Comparison of ENCODE assay signal across 23 cellular contexts in the genomic region with DNA sequence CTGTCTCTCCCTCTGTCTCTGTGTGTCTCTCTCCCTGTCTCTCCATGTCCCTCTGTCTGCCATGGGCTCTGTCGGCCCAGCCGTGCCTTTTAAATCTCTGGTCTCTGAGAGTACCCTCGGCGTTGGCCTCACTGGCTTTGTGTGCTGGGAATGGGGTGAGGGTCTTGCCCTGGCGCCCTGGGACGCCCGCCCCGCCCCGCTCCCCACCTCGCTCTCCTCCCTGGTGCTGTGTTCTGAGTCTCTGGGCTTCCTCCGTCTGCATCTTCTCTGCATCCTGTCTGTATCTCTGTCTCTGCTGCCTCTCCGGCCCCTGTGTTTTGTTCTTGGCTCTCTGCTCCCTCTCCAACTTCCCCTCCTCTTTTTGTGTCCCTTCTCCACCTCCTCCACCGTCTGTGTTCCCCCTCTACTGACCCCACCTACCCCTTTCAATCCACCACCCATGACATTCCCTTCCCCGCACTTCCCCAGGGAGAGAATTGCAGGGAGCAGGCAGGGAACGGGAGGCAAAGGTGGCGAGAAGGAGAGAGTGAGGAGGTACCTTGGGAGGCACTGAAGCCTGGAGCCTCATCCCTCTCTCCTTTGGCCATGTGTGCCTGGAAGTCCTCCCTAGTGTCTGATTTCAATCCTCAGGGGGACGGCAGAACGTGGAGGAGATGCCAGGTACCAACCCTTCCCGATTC. TPM values are rescaled to one million over a fixed set of nuclear protein-coding genes. Genes with fewer than 3 reads are reported as not detected.
"Had no signal": no experiment of that assay in that cellular context is flagged by ENCODE, and none has a peak within 500 bp of the region (broad histone marks: within the 10 kb centered on the region; RNA-seq: fewer than 3 reads in every experiment).

No MANE protein-coding gene starts in this region.

- DNase-seq: activated CD4-positive, alpha-beta T cell treated with anti-CD3 and anti-CD28 coated beads, Interleukin-2, amount 10 ng/mL, durations not matched to agents 24 days and 14 days; activated CD8-positive, alpha-beta T cell treated with anti-CD3 and anti-CD28 coated beads for 36 hours; activated naive CD4-positive, alpha-beta T cell; activated naive CD8-positive, alpha-beta T cell treated with anti-CD3 and anti-CD28 coated beads for 36 hours; activated T-cell treated with anti-CD3 and anti-CD28 coated beads, Interleukin-2, amount 50 U/mL, for 1 hour; amniotic stem cell; brain microvascular endothelial cell; central memory CD4-positive, alpha-beta T cell; colonic mucosa; gastrocnemius medialis; heart right ventricle; immature natural killer cell; naive thymus-derived CD4-positive, alpha-beta T cell; occipital lobe; stimulated activated CD4-positive, alpha-beta T cell treated with anti-CD3 and anti-CD28 coated beads, Interleukin-2, amount 100 ng/mL, for 24 hours; stimulated activated naive CD4-positive, alpha-beta T cell treated with Interleukin-2 at 50 U/mL for 16 hours; T-helper 9 cell; tibial artery; uterus had no signal

- H3K9me3 ChIP-seq: colonic mucosa, gastrocnemius medialis, heart right ventricle, tibial artery, uterus had no signal

- H3K4me3 Mint-ChIP-seq: activated CD4-positive, alpha-beta T cell treated with anti-CD3 and anti-CD28 coated beads, Interleukin-2, amount 10 ng/mL, durations not matched to agents 24 days and 14 days; activated CD8-positive, alpha-beta T cell treated with anti-CD3 and anti-CD28 coated beads for 36 hours; activated naive CD8-positive, alpha-beta T cell treated with anti-CD3 and anti-CD28 coated beads for 36 hours; activated T-helper 17 cell treated with anti-CD3 and anti-CD28 coated beads, Interleukin-2, amount 50 U/mL, for 72 hours had no signal

- H3K4me1 ChIP-seq: colonic mucosa had no signal

- H3K27ac Mint-ChIP-seq: activated CD4-positive, alpha-beta T cell treated with anti-CD3 and anti-CD28 coated beads, Interleukin-2, amount 10 ng/mL, durations not matched to agents 24 days and 14 days; activated CD8-positive, alpha-beta T cell treated with anti-CD3 and anti-CD28 coated beads for 36 hours; activated naive CD8-positive, alpha-beta T cell treated with anti-CD3 and anti-CD28 coated beads for 36 hours; activated T-helper 17 cell treated with anti-CD3 and anti-CD28 coated beads, Interleukin-2, amount 50 U/mL, for 72 hours; memory B cell; progenitor cell of endocrine pancreas had no signal

- ATAC-seq: activated CD8-positive, alpha-beta T cell treated with anti-CD3 and anti-CD28 coated beads for 36 hours; activated T-helper 17 cell treated with anti-CD3 and anti-CD28 coated beads, Interleukin-2, amount 50 U/mL, for 72 hours; esophagus mucosa; gastrocnemius medialis; heart right ventricle; naive thymus-derived CD4-positive, alpha-beta T cell had no signal

- H3K36me3 Mint-ChIP-seq: activated naive CD8-positive, alpha-beta T cell treated with anti-CD3 and anti-CD28 coated beads for 36 hours had no signal

- H3K4me3 ChIP-seq: colonic mucosa, gastrocnemius medialis, heart right ventricle, tibial artery, uterus had no signal

- H3K27me3 ChIP-seq: uterus had no signal

- H3K36me3 ChIP-seq: brain microvascular endothelial cell, colonic mucosa, gastrocnemius medialis, heart right ventricle, tibial artery, uterus had no signal

- H3K9me3 Mint-ChIP-seq: activated CD4-positive, alpha-beta T cell treated with anti-CD3 and anti-CD28 coated beads, Interleukin-2, amount 10 ng/mL, durations not matched to agents 24 days and 14 days; activated CD8-positive, alpha-beta T cell treated with anti-CD3 and anti-CD28 coated beads for 36 hours; activated naive CD8-positive, alpha-beta T cell treated with anti-CD3 and anti-CD28 coated beads for 36 hours; activated T-helper 17 cell treated with anti-CD3 and anti-CD28 coated beads, Interleukin-2, amount 50 U/mL, for 72 hours; immature natural killer cell had no signal

- H3K27ac ChIP-seq: brain microvascular endothelial cell, colonic mucosa, gastrocnemius medialis, heart right ventricle, tibial artery had no signal

RNA-seq across cellular contexts. Expression of gene MEIS3, which starts 4.0 kb away (rescaled TPM):
- total RNA-seq: activated CD4-positive, alpha-beta T cell treated with anti-CD3 and anti-CD28 coated beads, Interleukin-2, amount 10 ng/mL, durations not matched to agents 24 days and 14 days; activated CD8-positive, alpha-beta T cell treated with anti-CD3 and anti-CD28 coated beads for 36 hours; activated naive CD8-positive, alpha-beta T cell treated with anti-CD3 and anti-CD28 coated beads for 36 hours had no signal
- polyA plus RNA-seq: immature natural killer cell; naive thymus-derived CD4-positive, alpha-beta T cell had no signal

RNA-seq across cellular contexts. Expression of gene SLC8A2, which starts 48.4 kb away (rescaled TPM):
- total RNA-seq: activated CD4-positive, alpha-beta T cell treated with anti-CD3 and anti-CD28 coated beads, Interleukin-2, amount 10 ng/mL, durations not matched to agents 24 days and 14 days; gastrocnemius medialis had no signal
- polyA plus RNA-seq: immature natural killer cell; naive thymus-derived CD4-positive, alpha-beta T cell had no signal
